In genomic region chr3:45580142-45580541, GRCh38 we compare ENCODE assay signal across 21 cellular contexts.
"Had no signal": no experiment of that assay in that cellular context is flagged by ENCODE, and none has a peak within 500 bp of the region (broad histone marks: within the 10 kb centered on the region; RNA-seq: fewer than 3 reads in every experiment).

No MANE protein-coding gene starts in this region.

- H3K4me1 ChIP-seq: uterus had no signal

- H3K9me3 ChIP-seq: esophagus squamous epithelium, gastroesophageal sphincter, psoas muscle, right lobe of liver, tibial artery, upper lobe of left lung, uterus had no signal

- H3K27ac ChIP-seq: epithelial cell of prostate, esophagus squamous epithelium, gastroesophageal sphincter, psoas muscle, right lobe of liver, skin epidermis, tibial artery, upper lobe of left lung, uterus had no signal

- H3K27me3 Mint-ChIP-seq: dendritic cell treated with granulocyte-macrophage colony-stimulating factor and Interleukin-4, amounts not matched to agents 40 ng/mL and 50 ng/mL, for 4 days; naive B cell had no signal

- H3K27ac Mint-ChIP-seq: dendritic cell treated with granulocyte-macrophage colony-stimulating factor and Interleukin-4, amounts not matched to agents 40 ng/mL and 50 ng/mL, for 4 days; effector memory CD8-positive, alpha-beta T cell; naive B cell; nephron progenitor cell had no signal

- H3K36me3 ChIP-seq: esophagus squamous epithelium, gastroesophageal sphincter, right lobe of liver, tibial artery, upper lobe of left lung, uterus had no signal

- ATAC-seq: effector memory CD8-positive, alpha-beta T cell; gastroesophageal sphincter; left lobe of liver; psoas muscle; right lobe of liver had no signal

- H3K4me3 ChIP-seq: esophagus squamous epithelium, gastroesophageal sphincter, psoas muscle, right lobe of liver, skin epidermis, tibial artery, upper lobe of left lung, uterus had no signal

- H3K4me3 Mint-ChIP-seq: dendritic cell treated with granulocyte-macrophage colony-stimulating factor and Interleukin-4, amounts not matched to agents 40 ng/mL and 50 ng/mL, for 4 days; effector memory CD8-positive, alpha-beta T cell; nephron progenitor cell had no signal

- H3K9me3 Mint-ChIP-seq: dendritic cell treated with granulocyte-macrophage colony-stimulating factor and Interleukin-4, amounts not matched to agents 40 ng/mL and 50 ng/mL, for 4 days; effector memory CD8-positive, alpha-beta T cell; nephron progenitor cell had no signal

- H3K36me3 Mint-ChIP-seq: naive B cell had no signal

- H3K27me3 ChIP-seq: esophagus squamous epithelium, gastroesophageal sphincter, right lobe of liver, tibial artery, upper lobe of left lung, uterus had no signal

- DNase-seq: effector memory CD8-positive, alpha-beta T cell; esophagus squamous epithelium; foreskin fibroblast; glutamatergic neuron; islet precursor cell; mammary epithelial cell; naive B cell; nephron progenitor cell; psoas muscle; retina; right lobe of liver; stimulated activated CD4-positive, alpha-beta T cell treated with anti-CD3 and anti-CD28 coated beads, Interleukin-12 subunit alpha, Interleukin-12 subunit beta, amount 100 ng/mL, for 4 hours; stimulated activated naive CD4-positive, alpha-beta T cell treated with Interleukin-2 at 50 U/mL for 16 hours; tibial artery; upper lobe of left lung; uterus had no signal
